In genomic region chr4:38413524-38414341, GRCh38 we compare ENCODE assay signal across 23 cellular contexts.
"Had no signal": no experiment of that assay in that cellular context is flagged by ENCODE, and none has a peak within 500 bp of the region (broad histone marks: within the 10 kb centered on the region; RNA-seq: fewer than 3 reads in every experiment).

No MANE protein-coding gene starts in this region.

- H3K36me3 ChIP-seq: gastroesophageal sphincter, heart right ventricle, lower lobe of right lung, sigmoid colon, spleen had no signal

- DNase-seq: activated CD4-positive, alpha-beta T cell treated with anti-CD3 and anti-CD28 coated beads, Interleukin-2, amount 10 ng/mL, durations not matched to agents 7 days and 5 days; activated CD8-positive, alpha-beta memory T cell treated with anti-CD3 and anti-CD28 coated beads, Interleukin-2, amount 50 U/mL, for 4 hours; activated CD8-positive, alpha-beta T cell treated with anti-CD3 and anti-CD28 coated beads, Interleukin-2, amount 10 ng/mL, durations not matched to agents 7 days and 5 days; activated effector memory CD4-positive, alpha-beta T cell treated with Interleukin-2 at 50 U/mL for 16 hours; activated naive CD4-positive, alpha-beta T cell treated with anti-CD3 and anti-CD28 coated beads, Interleukin-2, amount 10 ng/mL, durations not matched to agents 7 days and 5 days; activated naive CD8-positive, alpha-beta T cell treated with anti-CD3 and anti-CD28 coated beads, Interleukin-2, amount 50 U/mL, for 24 hours; activated T-cell treated with anti-CD3 and anti-CD28 coated beads, Interleukin-2, amount 50 U/mL, for 48 hours; anterior cingulate cortex; caudate nucleus; effector CD4-positive, alpha-beta T cell; heart right ventricle; left cardiac atrium; lower lobe of right lung; sigmoid colon; spleen; stimulated activated CD4-positive, alpha-beta T cell treated with anti-CD3 and anti-CD28 coated beads, Interleukin-4, amount 100 ng/mL, for 4 hours; T-cell; T1000; testis had no signal

- H3K27me3 ChIP-seq: gastroesophageal sphincter, heart right ventricle, sigmoid colon, spleen, testis had no signal

- ATAC-seq: activated CD8-positive, alpha-beta T cell treated with anti-CD3 and anti-CD28 coated beads, Interleukin-2, amount 10 ng/mL, durations not matched to agents 7 days and 5 days; activated naive CD8-positive, alpha-beta T cell treated with anti-CD3 and anti-CD28 coated beads, Interleukin-2, amount 50 U/mL, for 24 hours; esophagus mucosa; gastroesophageal sphincter; heart right ventricle; left cardiac atrium; lower lobe of right lung; stimulated activated memory B cell treated with anti-CD40 and anti-IgM and Interleukin-4, amounts not matched to agents 10 μg/mL and 1 μg/mL and 100 μg/mL, for 72 hours; T-cell had no signal

- H3K36me3 Mint-ChIP-seq: activated naive CD4-positive, alpha-beta T cell treated with anti-CD3 and anti-CD28 coated beads, Interleukin-2, amount 10 ng/mL, durations not matched to agents 7 days and 5 days; brain; stimulated activated memory B cell treated with anti-CD40 and anti-IgM and Interleukin-4, amounts not matched to agents 10 μg/mL and 1 μg/mL and 100 μg/mL, for 72 hours; T-cell had no signal

- H3K4me3 Mint-ChIP-seq: activated CD4-positive, alpha-beta T cell treated with anti-CD3 and anti-CD28 coated beads, Interleukin-2, amount 10 ng/mL, durations not matched to agents 7 days and 5 days; activated CD8-positive, alpha-beta T cell treated with anti-CD3 and anti-CD28 coated beads, Interleukin-2, amount 10 ng/mL, durations not matched to agents 7 days and 5 days; activated naive CD4-positive, alpha-beta T cell treated with anti-CD3 and anti-CD28 coated beads, Interleukin-2, amount 10 ng/mL, durations not matched to agents 7 days and 5 days; activated naive CD8-positive, alpha-beta T cell treated with anti-CD3 and anti-CD28 coated beads, Interleukin-2, amount 50 U/mL, for 24 hours; brain; stimulated activated memory B cell treated with anti-CD40 and anti-IgM and Interleukin-4, amounts not matched to agents 10 μg/mL and 1 μg/mL and 100 μg/mL, for 72 hours; T-cell had no signal

- H3K4me1 ChIP-seq: gastroesophageal sphincter, lower lobe of right lung, sigmoid colon, spleen, testis had no signal

- H3K4me3 ChIP-seq: gastroesophageal sphincter, heart right ventricle, lower lobe of right lung, sigmoid colon, spleen, testis had no signal

- H3K27ac ChIP-seq: gastroesophageal sphincter, heart right ventricle, lower lobe of right lung, sigmoid colon, spleen, testis had no signal

- H3K9me3 Mint-ChIP-seq: activated CD4-positive, alpha-beta T cell treated with anti-CD3 and anti-CD28 coated beads, Interleukin-2, amount 10 ng/mL, durations not matched to agents 7 days and 5 days; activated naive CD8-positive, alpha-beta T cell treated with anti-CD3 and anti-CD28 coated beads, Interleukin-2, amount 50 U/mL, for 24 hours; stimulated activated memory B cell treated with anti-CD40 and anti-IgM and Interleukin-4, amounts not matched to agents 10 μg/mL and 1 μg/mL and 100 μg/mL, for 72 hours; T-cell had no signal

- H3K27me3 Mint-ChIP-seq: activated naive CD4-positive, alpha-beta T cell treated with anti-CD3 and anti-CD28 coated beads, Interleukin-2, amount 10 ng/mL, durations not matched to agents 7 days and 5 days; activated naive CD8-positive, alpha-beta T cell treated with anti-CD3 and anti-CD28 coated beads, Interleukin-2, amount 50 U/mL, for 24 hours had no signal

- H3K9me3 ChIP-seq: gastroesophageal sphincter, heart right ventricle, lower lobe of right lung, sigmoid colon, spleen, testis had no signal

- H3K27ac Mint-ChIP-seq: activated CD4-positive, alpha-beta T cell treated with anti-CD3 and anti-CD28 coated beads, Interleukin-2, amount 10 ng/mL, durations not matched to agents 7 days and 5 days; activated CD8-positive, alpha-beta T cell treated with anti-CD3 and anti-CD28 coated beads, Interleukin-2, amount 10 ng/mL, durations not matched to agents 7 days and 5 days; activated naive CD4-positive, alpha-beta T cell treated with anti-CD3 and anti-CD28 coated beads, Interleukin-2, amount 10 ng/mL, durations not matched to agents 7 days and 5 days; activated naive CD8-positive, alpha-beta T cell treated with anti-CD3 and anti-CD28 coated beads, Interleukin-2, amount 50 U/mL, for 24 hours; stimulated activated memory B cell treated with anti-CD40 and anti-IgM and Interleukin-4, amounts not matched to agents 10 μg/mL and 1 μg/mL and 100 μg/mL, for 72 hours; T-cell had no signal
